9 cellular contexts compared by ENCODE assay signal in genomic region chr2:98479959-98480524, GRCh38. TPM values are rescaled to one million over a fixed set of nuclear protein-coding genes. Genes with fewer than 3 reads are reported as not detected.
DNase-seq lines count a peak whose midpoint lies in the region; ATAC-seq and TF ChIP-seq lines count a peak whose summit lies in the region.
"Had no signal": no experiment of that assay in that cellular context is flagged by ENCODE, and none has a peak within 500 bp of the region (broad histone marks: within the 10 kb centered on the region; RNA-seq: fewer than 3 reads in every experiment).

No MANE protein-coding gene starts in this region.

- H3K4me3 ChIP-seq in CD8-positive, alpha-beta T cell (ENCODE audit: low read depth, low read length): no peak overlapping the region
- H3K4me3 ChIP-seq in cardiac muscle cell: no peak overlapping the region
- H3K4me3 ChIP-seq: gastrocnemius medialis had no signal

- H3K4me1 Mint-ChIP-seq in CD8-positive, alpha-beta T cell (ENCODE audit: low read depth): peaks cover 98% of the 10 kb centered on the region

- H3K27me3 Mint-ChIP-seq in CD8-positive, alpha-beta T cell (ENCODE audit: low read depth): no peaks in the 10 kb centered on the region

- POLR2A ChIA-PET in CD8-positive, alpha-beta T cell (lab: Charles Lee): interaction anchor here (0.6 to 7.1 kb wide), 6 partner anchors 8 to 177 kb away, joined by 3 to 52 read pairs (median 4); no protein-coding TSS in a partner anchor

- H3K27ac ChIP-seq in CD8-positive, alpha-beta T cell (ENCODE audit: low read depth, low read length): peak overlapping the region; percentile 29
- no peak overlapping the region for H3K27ac ChIP-seq in cardiac muscle cell
- H3K27ac ChIP-seq: gastrocnemius medialis had no signal

- intact Hi-C loops in CD8-positive, alpha-beta T cell (cut with DNase I, micrococcal nuclease): loop anchor here (2.0 to 5.0 kb wide), 3 partner anchors 13 to 37 kb away; no protein-coding TSS in a partner anchor

- ATAC-seq in CD8-positive, alpha-beta T cell: peak; percentile 72
- ATAC-seq in GM19438 (IDR thresholded peaks at IDR 0.05; ENCODE audit: low read depth, unreplicated experiment) (peak; percentile 35), GM19455 (IDR thresholded peaks at IDR 0.05; ENCODE audit: unreplicated experiment) (no peak), HG02610 (IDR thresholded peaks at IDR 0.05; ENCODE audit: unreplicated experiment) (no peak)
- ATAC-seq: gastrocnemius medialis had no signal

- H3K4me3 Mint-ChIP-seq in CD8-positive, alpha-beta T cell: peak overlapping the region; percentile 53

- CTCF ChIA-PET in CD8-positive, alpha-beta T cell (lab: Charles Lee): interaction anchor here (1.0 to 2.5 kb wide), 11 partner anchors 8 to 95 kb away, joined by 4 to 14 read pairs (median 5); no protein-coding TSS in a partner anchor

- peak overlapping the region; percentile 89 for H3K27ac Mint-ChIP-seq in CD8-positive, alpha-beta T cell

- peaks cover 6% of the 10 kb centered on the region for H3K36me3 Mint-ChIP-seq in CD8-positive, alpha-beta T cell

- TF ChIP-seq CTCF in CD8-positive, alpha-beta T cell (IDR thresholded peaks at IDR 0.05): no peak
- no peak for TF ChIP-seq CTCF in cardiac muscle cell (IDR thresholded peaks at IDR 0.05; ENCODE audit: low read depth, low read length)

- H3K36me3 ChIP-seq in CD8-positive, alpha-beta T cell (ENCODE audit: insufficient read depth, low read length): no peaks in the 10 kb centered on the region
- H3K36me3 ChIP-seq in cardiac muscle cell: no peaks in the 10 kb centered on the region
- H3K36me3 ChIP-seq: gastrocnemius medialis had no signal

- H3K9me3 ChIP-seq in CD8-positive, alpha-beta T cell (ENCODE audit: low read length): no peaks in the 10 kb centered on the region
- H3K9me3 ChIP-seq in cardiac muscle cell (ENCODE audit: low read depth): no peaks in the 10 kb centered on the region
- H3K9me3 ChIP-seq: gastrocnemius medialis had no signal

- peak in 2 of 7 experiments; percentile 57 to 63 for DNase-seq in CD8-positive, alpha-beta T cell
- DNase-seq in NCI-H1105 treated with DMSO at 0.1 percent for 48 hours (lab: John Stamatoyannopoulos, UW) (peak; percentile 94), activated T-cell treated with anti-CD3 and anti-CD28 coated beads for 4 hours (peak; percentile 31), cardiac muscle cell (ENCODE audit: low read depth in 1 of 2, low spot score in 1 of 2) (peak; percentile 28 to 73)
- DNase-seq in stimulated activated CD4-positive, alpha-beta T cell treated with anti-CD3 and anti-CD28 coated beads, Interleukin-2, amount 100 ng/mL, for 24 hours: peak; percentile 56 to 61

- no peaks in the 10 kb centered on the region for H3K9me3 Mint-ChIP-seq in CD8-positive, alpha-beta T cell

- H3K27me3 ChIP-seq in CD8-positive, alpha-beta T cell (ENCODE audit: insufficient read depth, low read length): no peaks in the 10 kb centered on the region
- no peaks in the 10 kb centered on the region for H3K27me3 ChIP-seq in cardiac muscle cell
- H3K27me3 ChIP-seq: gastrocnemius medialis had no signal

- peaks cover 99% of the 10 kb centered on the region for H3K4me1 ChIP-seq in CD8-positive, alpha-beta T cell (ENCODE audit: insufficient read depth, low read length)
- peaks cover 13% of the 10 kb centered on the region for H3K4me1 ChIP-seq in cardiac muscle cell (ENCODE audit: low read depth)

RNA-seq across cellular contexts. Expression of gene INPP4A, which starts 35.4 kb away (rescaled TPM):
- total RNA-seq in CD8-positive, alpha-beta T cell: 10 to 100 TPM; 60.3 to 67.5 TPM
- total RNA-seq in cardiac muscle cell: 25.0 and 27.7 TPM in 2 replicates
- 11.6 and 13.2 TPM in 2 replicates for polyA plus RNA-seq in cardiac muscle cell

Comparison
In these comparisons a context has a peak if more than half of its experiments do, and no peak if none do; other contexts are left out.
1. ATAC-seq: peak in CD8-positive, alpha-beta T cell (single experiment) and GM19438 (single experiment); none in GM19455 (single experiment) and HG02610 (single experiment).